1 cellular context compared by ENCODE assay signal in the genomic region with DNA sequence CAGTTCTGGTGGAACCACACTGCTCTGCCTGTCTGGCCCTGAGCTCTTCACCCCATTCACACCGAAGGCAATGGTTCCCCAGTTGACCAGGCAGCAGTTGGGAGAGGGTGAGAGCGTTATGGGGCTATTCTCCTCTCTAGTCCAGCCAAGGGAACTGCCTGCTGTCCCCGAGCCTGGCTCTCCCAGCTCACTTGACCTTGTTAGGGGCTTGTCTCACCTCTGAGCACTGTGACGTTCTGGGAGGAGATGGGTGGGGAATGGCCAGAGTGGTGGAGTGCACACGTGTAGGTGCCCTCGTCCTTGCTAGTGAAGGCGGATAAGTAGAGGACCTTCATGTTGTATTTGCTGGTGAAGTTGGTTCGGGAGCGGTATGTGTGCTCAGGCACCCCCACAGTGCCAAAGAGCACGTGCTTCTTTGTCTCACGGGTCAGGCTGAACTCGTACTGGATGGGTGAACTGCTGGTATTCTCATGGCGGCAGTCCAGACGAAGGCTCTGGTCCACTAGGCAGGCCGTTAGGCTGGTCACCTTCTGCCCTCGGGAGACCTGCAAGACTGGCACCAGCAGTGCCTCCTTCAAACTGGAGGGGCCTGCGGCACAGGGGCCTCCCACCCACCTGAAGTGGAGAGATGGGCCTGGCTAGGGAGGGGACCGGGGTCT.
TF ChIP-seq lines count a peak whose summit lies in the region.

No MANE protein-coding gene starts in this region.

TF ChIP-seq in IMR-90, 13 proteins besides CTCF, POLR2A, EP300 and RAD21:
- TF ChIP-seq NFE2L2 (IDR thresholded peaks at IDR 0.05; ENCODE audit: low read depth, low read length) (no peak), MAZ (IDR thresholded peaks at IDR 0.05; ENCODE audit: borderline replicate concordance, low read depth, low read length) (no peak)
